In the genomic region with DNA sequence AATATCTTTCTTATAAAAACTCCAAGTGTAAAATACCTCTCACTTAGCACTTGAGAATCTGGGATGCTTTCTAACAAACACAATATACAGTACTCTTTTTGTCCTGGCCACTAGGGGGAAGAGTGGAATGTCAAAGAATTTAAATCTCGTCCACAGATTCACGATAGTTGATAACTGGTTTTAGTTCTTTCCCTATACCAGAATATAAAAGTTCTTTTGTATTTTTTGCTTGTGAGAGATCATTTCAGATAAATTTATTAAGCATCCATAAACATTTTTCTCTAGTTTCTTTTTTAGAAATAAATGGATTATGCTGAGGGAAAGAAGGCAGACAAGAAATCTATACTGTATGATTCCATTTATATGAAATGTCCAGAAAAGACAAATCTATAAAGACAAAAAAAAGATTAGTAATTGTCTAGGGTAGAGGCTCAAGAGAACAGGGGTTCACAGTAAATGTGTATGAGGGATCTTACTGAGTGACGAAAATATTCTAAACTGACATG, we compare ENCODE assay signal across 7 cellular contexts. TPM values are rescaled to one million over a fixed set of nuclear protein-coding genes. Genes with fewer than 3 reads are reported as not detected.
DNase-seq lines count a peak whose midpoint lies in the region; ATAC-seq, FAIRE-seq and TF ChIP-seq lines count a peak whose summit lies in the region.

No MANE protein-coding gene starts in this region.

- no peaks in the 10 kb centered on the region for H3K27me3 ChIP-seq in WERI-Rb-1 (ENCODE audit: insufficient read depth, low read depth, severe bottlenecking)

- H3K36me3 ChIP-seq in WERI-Rb-1, result no peaks in the 10 kb centered on the region

- H3K4me3 ChIP-seq in WERI-Rb-1 (ENCODE audit: low read depth, low read length), result no peak overlapping the region

- H3K27ac ChIP-seq in WERI-Rb-1, result no peak overlapping the region

- FAIRE-seq in GM19239 (lab: Jason Lieb, UNC), result peak; percentile 91

- no peaks in the 10 kb centered on the region for H3K9me3 ChIP-seq in WERI-Rb-1 (ENCODE audit: severe bottlenecking)

- DNase-seq in DMS153 treated with DMSO at 0.1 percent for 48 hours (lab: John Stamatoyannopoulos, UW; ENCODE audit: unreplicated experiment) (peak; percentile 27), GM19239 (ENCODE audit: insufficient read length, low spot score) (no peak), M059J (ENCODE audit: low read depth) (peak; percentile 49), WERI-Rb-1 (no peak), glomerular visceral epithelial cell (ENCODE audit: extremely low spot score) (peak; percentile 64), renal cortical epithelial cell (ENCODE audit: low read depth) (peak; percentile 71)

- TF ChIP-seq CTCF in WERI-Rb-1 (IDR thresholded peaks at IDR 0.05; ENCODE audit: low read depth, low read length), result peak; percentile 39

- no peak for ATAC-seq in HG03439 (IDR thresholded peaks at IDR 0.05; ENCODE audit: unreplicated experiment)

RNA-seq across cellular contexts. Expression of gene MGARP, which starts 50.4 kb away (rescaled TPM):
- 3.9 and 4.7 TPM in 2 replicates for total RNA-seq in M059J (2014; rRNA removed; shearing (Covaris generic))
- total RNA-seq in renal cortical epithelial cell, result 2.3 and 2.6 TPM in 2 replicates

RNA-seq across cellular contexts. Expression of gene ELF2, which starts 52.6 kb away (rescaled TPM):
- 21.5 and 22.3 TPM in 2 replicates for total RNA-seq in M059J (2014; rRNA removed; shearing (Covaris generic))
- total RNA-seq in renal cortical epithelial cell, result 38.4 and 48.0 TPM in 2 replicates

Comparison
In these comparisons a context has a peak if more than half of its experiments do, and no peak if none do; other contexts are left out.
1. DNase-seq: peak in DMS153 treated with DMSO at 0.1 percent for 48 hours (single experiment), M059J (single experiment), glomerular visceral epithelial cell (single experiment) and renal cortical epithelial cell (single experiment); none in GM19239 (single experiment) and WERI-Rb-1 (single experiment).